13 cellular contexts compared by ENCODE assay signal in genomic region chr15:98753726-98754125, GRCh38.
DNase-seq lines count a peak whose midpoint lies in the region; ATAC-seq and TF ChIP-seq lines count a peak whose summit lies in the region.
"Had no signal": no experiment of that assay in that cellular context is flagged by ENCODE, and none has a peak within 500 bp of the region (broad histone marks: within the 10 kb centered on the region; RNA-seq: fewer than 3 reads in every experiment).

No MANE protein-coding gene starts in this region.

- DNase-seq in heart left ventricle = no peak
- DNase-seq in right atrium auricular region (ENCODE audit: low spot score) = no peak
- no peak for DNase-seq in upper lobe of left lung
- no peak for DNase-seq in T-helper 2 cell treated with Interferon-gamma antibody and Interleukin-4, amounts not matched to agents 5 μg/mL and 100 μg/mL, for 36 hours (ENCODE audit: low spot score)
- no peak for DNase-seq in NCI-H1694 (lab: John Stamatoyannopoulos, UW)
- DNase-seq: activated CD4-positive, alpha-beta T cell treated with anti-CD3 and anti-CD28 coated beads, Interleukin-2, amount 10 ng/mL, durations not matched to agents 24 days and 14 days; activated naive CD4-positive, alpha-beta T cell treated with anti-CD3 and anti-CD28 coated beads, Interleukin-2, amount 10 ng/mL, durations not matched to agents 7 days and 5 days; NCI-H2029 treated with DMSO at 0.1 percent for 48 hours; stimulated activated CD4-positive, alpha-beta T cell treated with anti-CD3 and anti-CD28 coated beads, Interleukin-4, amount 100 ng/mL, for 1 hour had no signal

- H3K9ac ChIP-seq in endocrine pancreas (ENCODE audit: control insufficient read depth, insufficient read depth, low read length) (peak overlapping the region; percentile 49), muscle layer of colon (ENCODE audit: low read length) (no peak overlapping the region)

- H3K9me3 ChIP-seq in heart left ventricle = no peaks in the 10 kb centered on the region
- no peaks in the 10 kb centered on the region for H3K9me3 ChIP-seq in right atrium auricular region
- no peaks in the 10 kb centered on the region for H3K9me3 ChIP-seq in endocrine pancreas (ENCODE audit: control insufficient read depth, low read length)
- H3K9me3 ChIP-seq in muscle layer of colon (ENCODE audit: low read length) = no peaks in the 10 kb centered on the region
- no peaks in the 10 kb centered on the region for H3K9me3 ChIP-seq in upper lobe of left lung

- peaks cover 2% of the 10 kb centered on the region for H3K4me1 Mint-ChIP-seq in T-helper 2 cell treated with Interferon-gamma antibody and Interleukin-4, amounts not matched to agents 5 μg/mL and 100 μg/mL, for 36 hours (ENCODE audit: low read depth)
- H3K4me1 Mint-ChIP-seq: activated naive CD4-positive, alpha-beta T cell treated with anti-CD3 and anti-CD28 coated beads, Interleukin-2, amount 10 ng/mL, durations not matched to agents 7 days and 5 days had no signal

- no peak for TF ChIP-seq EP300 in upper lobe of left lung (IDR thresholded peaks at IDR 0.05)

- H3K27me3 ChIP-seq in heart left ventricle (no peaks in the 10 kb centered on the region), right atrium auricular region (no peaks in the 10 kb centered on the region), endocrine pancreas (ENCODE audit: control insufficient read depth, insufficient read depth, low read length) (no peaks in the 10 kb centered on the region), muscle layer of colon (ENCODE audit: control insufficient read depth in 1 of 2, insufficient read depth in 2 of 2, low read length in 2 of 2) (no peaks in the 10 kb centered on the region), upper lobe of left lung (no peaks in the 10 kb centered on the region)

- no peak overlapping the region for H3K4me3 Mint-ChIP-seq in T-helper 2 cell treated with Interferon-gamma antibody and Interleukin-4, amounts not matched to agents 5 μg/mL and 100 μg/mL, for 36 hours
- H3K4me3 Mint-ChIP-seq: activated CD4-positive, alpha-beta T cell treated with anti-CD3 and anti-CD28 coated beads, Interleukin-2, amount 10 ng/mL, durations not matched to agents 24 days and 14 days; activated naive CD4-positive, alpha-beta T cell treated with anti-CD3 and anti-CD28 coated beads, Interleukin-2, amount 10 ng/mL, durations not matched to agents 7 days and 5 days had no signal

- TF ChIP-seq POLR2A in heart left ventricle (IDR thresholded peaks at IDR 0.05) (no peak), upper lobe of left lung (IDR thresholded peaks at IDR 0.05) (no peak)

- H3K27me3 Mint-ChIP-seq in T-helper 2 cell treated with Interferon-gamma antibody and Interleukin-4, amounts not matched to agents 5 μg/mL and 100 μg/mL, for 36 hours (ENCODE audit: low read depth) = no peaks in the 10 kb centered on the region
- H3K27me3 Mint-ChIP-seq: activated CD4-positive, alpha-beta T cell treated with anti-CD3 and anti-CD28 coated beads, Interleukin-2, amount 10 ng/mL, durations not matched to agents 24 days and 14 days; activated naive CD4-positive, alpha-beta T cell treated with anti-CD3 and anti-CD28 coated beads, Interleukin-2, amount 10 ng/mL, durations not matched to agents 7 days and 5 days had no signal

- 27 to 48% (median 31%) methylated on average over 1 of the region's 1 CpG for WGBS in heart left ventricle, 4 donors
- WGBS in upper lobe of left lung, 2 donors = 36 to 52% methylated on average over 1 of the region's 1 CpG

- H3K4me1 ChIP-seq in heart left ventricle (peaks cover 0 to 45% (median 22%) of the 10 kb centered on the region in 12 donors), right atrium auricular region (peaks cover 0 to 23% of the 10 kb centered on the region in 2 donors), endocrine pancreas (ENCODE audit: control insufficient read depth, insufficient read depth, low read length) (peaks cover 24% of the 10 kb centered on the region), muscle layer of colon (ENCODE audit: insufficient read depth, low read length) (peaks cover 32% of the 10 kb centered on the region), upper lobe of left lung (peaks cover 11 to 24% (median 17%) of the 10 kb centered on the region in 4 donors)

- no peaks in the 10 kb centered on the region for H3K36me3 Mint-ChIP-seq in T-helper 2 cell treated with Interferon-gamma antibody and Interleukin-4, amounts not matched to agents 5 μg/mL and 100 μg/mL, for 36 hours (ENCODE audit: low read depth)
- H3K36me3 Mint-ChIP-seq: activated naive CD4-positive, alpha-beta T cell treated with anti-CD3 and anti-CD28 coated beads, Interleukin-2, amount 10 ng/mL, durations not matched to agents 7 days and 5 days had no signal

- TF ChIP-seq CTCF in heart left ventricle (IDR thresholded peaks at IDR 0.05) (no peak), right atrium auricular region (IDR thresholded peaks at IDR 0.05) (no peak), upper lobe of left lung (IDR thresholded peaks at IDR 0.05) (no peak)

- no peak overlapping the region for H3K27ac Mint-ChIP-seq in T-helper 2 cell treated with Interferon-gamma antibody and Interleukin-4, amounts not matched to agents 5 μg/mL and 100 μg/mL, for 36 hours
- H3K27ac Mint-ChIP-seq: activated CD4-positive, alpha-beta T cell treated with anti-CD3 and anti-CD28 coated beads, Interleukin-2, amount 10 ng/mL, durations not matched to agents 24 days and 14 days; activated naive CD4-positive, alpha-beta T cell treated with anti-CD3 and anti-CD28 coated beads, Interleukin-2, amount 10 ng/mL, durations not matched to agents 7 days and 5 days had no signal

- intact Hi-C loops in heart left ventricle (cut with DNase I) = no loop called here

- H3K4me3 ChIP-seq in heart left ventricle = peak overlapping the region in 8 of 12 donors; percentile 3 to 51 (median 36)
- H3K4me3 ChIP-seq in right atrium auricular region = peak overlapping the region in 1 of 2 donors; percentile 29
- peak overlapping the region; percentile 79 for H3K4me3 ChIP-seq in endocrine pancreas (ENCODE audit: control insufficient read depth, insufficient read depth, low read length)
- peak overlapping the region; percentile 42 to 48 for H3K4me3 ChIP-seq in muscle layer of colon (ENCODE audit: low read depth in 1 of 2, low read length in 2 of 2)
- H3K4me3 ChIP-seq in upper lobe of left lung = peak overlapping the region in 3 of 4 donors; percentile 14 to 28 (median 16)

- H3K9me3 Mint-ChIP-seq in T-helper 2 cell treated with Interferon-gamma antibody and Interleukin-4, amounts not matched to agents 5 μg/mL and 100 μg/mL, for 36 hours = no peaks in the 10 kb centered on the region
- H3K9me3 Mint-ChIP-seq: activated CD4-positive, alpha-beta T cell treated with anti-CD3 and anti-CD28 coated beads, Interleukin-2, amount 10 ng/mL, durations not matched to agents 24 days and 14 days; activated naive CD4-positive, alpha-beta T cell treated with anti-CD3 and anti-CD28 coated beads, Interleukin-2, amount 10 ng/mL, durations not matched to agents 7 days and 5 days had no signal

- H3K36me3 ChIP-seq in heart left ventricle = no peaks in the 10 kb centered on the region
- no peaks in the 10 kb centered on the region for H3K36me3 ChIP-seq in right atrium auricular region
- H3K36me3 ChIP-seq in endocrine pancreas (ENCODE audit: control insufficient read depth, insufficient read depth, low read length) = no peaks in the 10 kb centered on the region
- H3K36me3 ChIP-seq in muscle layer of colon (ENCODE audit: insufficient read depth, low read length) = no peaks in the 10 kb centered on the region
- no peaks in the 10 kb centered on the region for H3K36me3 ChIP-seq in upper lobe of left lung

- ATAC-seq in heart left ventricle (no peak), upper lobe of left lung (ENCODE audit: low FRiP score in 2 of 2) (no peak), GM21619 (IDR thresholded peaks at IDR 0.05; ENCODE audit: unreplicated experiment) (no peak)

- H3K27ac ChIP-seq in heart left ventricle = peak overlapping the region in 4 of 12 donors; percentile 8 to 50 (median 44)
- H3K27ac ChIP-seq in right atrium auricular region = no peak overlapping the region
- H3K27ac ChIP-seq in muscle layer of colon (ENCODE audit: low read depth, low read length) = peak overlapping the region; percentile 63
- H3K27ac ChIP-seq in upper lobe of left lung = peak overlapping the region in 2 of 4 donors; percentile 39 to 65
- H3K27ac ChIP-seq: 22Rv1 had no signal
